24 cellular contexts compared by ENCODE assay signal in the genomic region with DNA sequence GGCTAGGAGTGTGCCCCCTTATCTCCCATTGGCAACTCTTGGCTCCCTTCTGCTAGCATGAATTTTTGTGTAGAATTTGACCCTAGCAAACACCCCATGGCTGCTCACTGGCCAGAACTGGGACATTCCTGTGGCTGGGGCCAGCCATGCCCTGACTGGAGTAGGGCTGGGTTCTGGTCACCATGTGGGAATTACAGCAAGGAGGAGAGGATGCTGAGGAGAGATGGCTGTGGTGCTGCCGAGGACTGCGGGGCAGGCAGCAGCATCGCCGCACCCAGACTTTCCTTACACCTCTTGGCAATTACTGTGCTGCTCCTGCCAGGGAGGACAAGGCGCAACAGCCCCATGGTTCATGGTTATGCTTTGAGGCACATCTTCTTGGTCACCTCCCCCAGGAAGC. TPM values are rescaled to one million over a fixed set of nuclear protein-coding genes. Genes with fewer than 3 reads are reported as not detected.
"Had no signal": no experiment of that assay in that cellular context is flagged by ENCODE, and none has a peak within 500 bp of the region (broad histone marks: within the 10 kb centered on the region; RNA-seq: fewer than 3 reads in every experiment).

No MANE protein-coding gene starts in this region.

- ATAC-seq: activated CD8-positive, alpha-beta T cell treated with anti-CD3 and anti-CD28 coated beads, Interleukin-2, amount 10 ng/mL, durations not matched to agents 7 days and 5 days; activated naive CD4-positive, alpha-beta T cell treated with anti-CD3 and anti-CD28 coated beads, Interleukin-2, amount 50 U/mL, for 72 hours; heart right ventricle; naive thymus-derived CD4-positive, alpha-beta T cell; psoas muscle; stimulated activated memory B cell treated with anti-CD40 and anti-IgM and Interleukin-4, amounts not matched to agents 10 μg/mL and 1 μg/mL and 100 μg/mL, for 72 hours had no signal

- H3K27me3 ChIP-seq: right atrium auricular region had no signal

- H3K36me3 ChIP-seq: breast epithelium, heart right ventricle, right atrium auricular region, stomach, suprapubic skin, tibial nerve had no signal

- DNase-seq: activated CD4-positive, alpha-beta T cell treated with anti-CD3 and anti-CD28 coated beads for 1 hour; activated CD4-positive, alpha-beta T cell treated with anti-CD3 and anti-CD28 coated beads, Interleukin-2, amount 50 U/mL, for 1 hour; activated CD8-positive, alpha-beta T cell treated with anti-CD3 and anti-CD28 coated beads, Interleukin-2, amount 10 ng/mL, durations not matched to agents 7 days and 5 days; foreskin fibroblast; heart right ventricle; naive thymus-derived CD4-positive, alpha-beta T cell; psoas muscle; stimulated activated CD4-positive, alpha-beta T cell treated with anti-CD3 and anti-CD28 coated beads, Interleukin-2, amount 100 ng/mL, for 24 hours; stomach; T-helper 1 cell; T-helper 9 cell had no signal

- H3K4me1 Mint-ChIP-seq: central memory CD8-positive, alpha-beta T cell had no signal

- H3K36me3 Mint-ChIP-seq: activated naive CD4-positive, alpha-beta T cell treated with anti-CD3 and anti-CD28 coated beads, Interleukin-2, amount 50 U/mL, for 72 hours; naive thymus-derived CD4-positive, alpha-beta T cell; stimulated activated memory B cell treated with anti-CD40 and anti-IgM and Interleukin-4, amounts not matched to agents 10 μg/mL and 1 μg/mL and 100 μg/mL, for 72 hours had no signal

- H3K27ac Mint-ChIP-seq: activated CD8-positive, alpha-beta T cell treated with anti-CD3 and anti-CD28 coated beads, Interleukin-2, amount 10 ng/mL, durations not matched to agents 7 days and 5 days; activated naive CD4-positive, alpha-beta T cell treated with anti-CD3 and anti-CD28 coated beads, Interleukin-2, amount 50 U/mL, for 72 hours; activated T-helper 1 cell treated with anti-CD3 and anti-CD28 coated beads, Interleukin-12 subunit alpha, Interleukin-12 subunit beta, Interleukin-2, Interleukin-4 antibody, amounts not matched to agents 30 ng/mL and 10 ng/mL and 1 ng/mL, durations not matched to agents 14 hours and 24 hours and 36 hours; naive thymus-derived CD4-positive, alpha-beta T cell; stimulated activated memory B cell treated with anti-CD40 and anti-IgM and Interleukin-4, amounts not matched to agents 10 μg/mL and 1 μg/mL and 100 μg/mL, for 72 hours had no signal

- H3K4me3 Mint-ChIP-seq: activated CD8-positive, alpha-beta T cell treated with anti-CD3 and anti-CD28 coated beads, Interleukin-2, amount 10 ng/mL, durations not matched to agents 7 days and 5 days; activated T-helper 1 cell treated with anti-CD3 and anti-CD28 coated beads, Interleukin-12 subunit alpha, Interleukin-12 subunit beta, Interleukin-2, Interleukin-4 antibody, amounts not matched to agents 30 ng/mL and 10 ng/mL and 1 ng/mL, durations not matched to agents 14 hours and 24 hours and 36 hours; central memory CD8-positive, alpha-beta T cell; naive thymus-derived CD4-positive, alpha-beta T cell; neural crest cell; stimulated activated memory B cell treated with anti-CD40 and anti-IgM and Interleukin-4, amounts not matched to agents 10 μg/mL and 1 μg/mL and 100 μg/mL, for 72 hours had no signal

- H3K4me1 ChIP-seq: breast epithelium, psoas muscle, suprapubic skin, tibial nerve had no signal

- H3K9me3 Mint-ChIP-seq: activated naive CD4-positive, alpha-beta T cell treated with anti-CD3 and anti-CD28 coated beads, Interleukin-2, amount 50 U/mL, for 72 hours; activated T-helper 1 cell treated with anti-CD3 and anti-CD28 coated beads, Interleukin-12 subunit alpha, Interleukin-12 subunit beta, Interleukin-2, Interleukin-4 antibody, amounts not matched to agents 30 ng/mL and 10 ng/mL and 1 ng/mL, durations not matched to agents 14 hours and 24 hours and 36 hours; central memory CD8-positive, alpha-beta T cell; naive thymus-derived CD4-positive, alpha-beta T cell; neural crest cell; stimulated activated memory B cell treated with anti-CD40 and anti-IgM and Interleukin-4, amounts not matched to agents 10 μg/mL and 1 μg/mL and 100 μg/mL, for 72 hours had no signal

- H3K27ac ChIP-seq: breast epithelium, coronary artery, epithelial cell of prostate, heart right ventricle, psoas muscle, right atrium auricular region, skin epidermis, stomach, suprapubic skin, tibial nerve had no signal

- H3K4me3 ChIP-seq: breast epithelium, coronary artery, heart right ventricle, lung, psoas muscle, right atrium auricular region, skin epidermis, stomach, suprapubic skin, tibial nerve had no signal

- H3K9me3 ChIP-seq: breast epithelium, heart right ventricle, psoas muscle, right atrium auricular region, stomach, suprapubic skin, tibial nerve had no signal

RNA-seq across cellular contexts. Expression of a gene that starts 12.7 kb away (rescaled TPM):
- total RNA-seq: activated CD8-positive, alpha-beta T cell treated with anti-CD3 and anti-CD28 coated beads, Interleukin-2, amount 10 ng/mL, durations not matched to agents 7 days and 5 days; activated naive CD4-positive, alpha-beta T cell treated with anti-CD3 and anti-CD28 coated beads, Interleukin-2, amount 50 U/mL, for 72 hours; activated T-helper 1 cell treated with anti-CD3 and anti-CD28 coated beads, Interleukin-12 subunit alpha, Interleukin-12 subunit beta, Interleukin-2, Interleukin-4 antibody, amounts not matched to agents 30 ng/mL and 10 ng/mL and 1 ng/mL, durations not matched to agents 14 hours and 24 hours and 36 hours; naive thymus-derived CD4-positive, alpha-beta T cell; psoas muscle; suprapubic skin had no signal
- polyA plus RNA-seq: naive thymus-derived CD4-positive, alpha-beta T cell had no signal
